In genomic region chr7:141700291-141700847, GRCh38 we compare ENCODE assay signal across 9 cellular contexts. TPM values are rescaled to one million over a fixed set of nuclear protein-coding genes. Genes with fewer than 3 reads are reported as not detected.
DNase-seq lines count a peak whose midpoint lies in the region; ATAC-seq and TF ChIP-seq lines count a peak whose summit lies in the region.
"Had no signal": no experiment of that assay in that cellular context is flagged by ENCODE, and none has a peak within 500 bp of the region (broad histone marks: within the 10 kb centered on the region; RNA-seq: fewer than 3 reads in every experiment).

No MANE protein-coding gene starts in this region.

- no peak overlapping the region for H3K4me3 ChIP-seq in lower leg skin (ENCODE audit: low read depth, poor library complexity, severe bottlenecking)

- intact Hi-C loops in activated CD4-positive, alpha-beta T cell treated with anti-CD3 and anti-CD28 coated beads for 36 hours (cut with DNase I, micrococcal nuclease) = no loop called here
- intact Hi-C loops in lower leg skin (cut with DNase I; ENCODE audit: low total_unique reads) = no loop called here

- no peaks in the 10 kb centered on the region for H3K27me3 Mint-ChIP-seq in activated CD4-positive, alpha-beta T cell treated with anti-CD3 and anti-CD28 coated beads for 36 hours
- H3K27me3 Mint-ChIP-seq in activated T-helper 17 cell treated with anti-CD3 and anti-CD28 coated beads, Interleukin-2, amount 50 U/mL, for 72 hours = peaks cover 3% of the 10 kb centered on the region

- no peak for TF ChIP-seq POLR2A in lower leg skin (IDR thresholded peaks at IDR 0.05)

- peak overlapping the region; percentile 76 for H3K27ac ChIP-seq in substantia nigra (ENCODE audit: low read depth, low read length, poor library complexity, severe bottlenecking)
- H3K27ac ChIP-seq: C4-2B had no signal

- CTCF ChIA-PET in activated CD4-positive, alpha-beta T cell treated with anti-CD3 and anti-CD28 coated beads for 36 hours (lab: Charles Lee) = interaction anchor here (0.5 to 4.3 kb wide), 5 partner anchors 9 to 927 kb away, joined by 3 to 34 read pairs (median 4); partner anchors contain the start of gene SSBP1

- no peaks in the 10 kb centered on the region for H3K9me3 Mint-ChIP-seq in activated CD4-positive, alpha-beta T cell treated with anti-CD3 and anti-CD28 coated beads for 36 hours (ENCODE audit: low read depth)
- H3K9me3 Mint-ChIP-seq in activated T-helper 17 cell treated with anti-CD3 and anti-CD28 coated beads, Interleukin-2, amount 50 U/mL, for 72 hours = no peaks in the 10 kb centered on the region

- no peak for TF ChIP-seq CTCF in lower leg skin (IDR thresholded peaks at IDR 0.05)

- no peak for ATAC-seq in activated CD4-positive, alpha-beta T cell treated with anti-CD3 and anti-CD28 coated beads for 36 hours
- ATAC-seq in activated T-helper 17 cell treated with anti-CD3 and anti-CD28 coated beads, Interleukin-2, amount 50 U/mL, for 72 hours (replicated peaks) = no peak

- no peaks in the 10 kb centered on the region for H3K36me3 Mint-ChIP-seq in activated CD4-positive, alpha-beta T cell treated with anti-CD3 and anti-CD28 coated beads for 36 hours (ENCODE audit: low read depth)
- peaks cover 19% of the 10 kb centered on the region for H3K36me3 Mint-ChIP-seq in activated T-helper 17 cell treated with anti-CD3 and anti-CD28 coated beads, Interleukin-2, amount 50 U/mL, for 72 hours (ENCODE audit: low read depth)

- H3K4me3 Mint-ChIP-seq in activated CD4-positive, alpha-beta T cell treated with anti-CD3 and anti-CD28 coated beads for 36 hours = peak overlapping the region; percentile 77
- peak overlapping the region; percentile 91 for H3K4me3 Mint-ChIP-seq in activated T-helper 17 cell treated with anti-CD3 and anti-CD28 coated beads, Interleukin-2, amount 50 U/mL, for 72 hours

- H3K4me1 Mint-ChIP-seq in activated CD4-positive, alpha-beta T cell treated with anti-CD3 and anti-CD28 coated beads for 36 hours = peaks cover 50% of the 10 kb centered on the region
- H3K4me1 Mint-ChIP-seq in activated T-helper 17 cell treated with anti-CD3 and anti-CD28 coated beads, Interleukin-2, amount 50 U/mL, for 72 hours = peaks cover 47% of the 10 kb centered on the region

- no peak for DNase-seq in activated CD4-positive, alpha-beta T cell treated with anti-CD3 and anti-CD28 coated beads for 36 hours
- no peak for DNase-seq in activated CD4-positive, alpha-beta T cell treated with anti-CD3 and anti-CD28 coated beads for 1 hour
- peak; percentile 9 for DNase-seq in kidney glomerular epithelial cell (lab: John Stamatoyannopoulos, UW)
- peak in 1 of 49 donors; percentile 17 for DNase-seq in substantia nigra (lab: John Stamatoyannopoulos, UW)
- no peak for DNase-seq in stimulated activated CD8-positive, alpha-beta memory T cell treated with anti-CD3 and anti-CD28 coated beads, Interleukin-4, amount 100 ng/mL, for 48 hours
- no peak for DNase-seq in GM19238 (ENCODE audit: insufficient read length, low spot score)
- no peak for DNase-seq in lower leg skin (ENCODE audit: low spot score in 2 of 2)

- WGBS in lower leg skin, 2 donors = 56 to 60% methylated on average over 5 of the region's 5 CpGs

- POLR2A ChIA-PET in activated CD4-positive, alpha-beta T cell treated with anti-CD3 and anti-CD28 coated beads for 36 hours (lab: Charles Lee) = no interaction called here

- H3K27ac Mint-ChIP-seq in activated CD4-positive, alpha-beta T cell treated with anti-CD3 and anti-CD28 coated beads for 36 hours = peak overlapping the region; percentile 74
- peak overlapping the region; percentile 73 for H3K27ac Mint-ChIP-seq in activated T-helper 17 cell treated with anti-CD3 and anti-CD28 coated beads, Interleukin-2, amount 50 U/mL, for 72 hours

RNA-seq across cellular contexts. Expression of gene DENND11, which starts 1.6 kb away (rescaled TPM):
- total RNA-seq in activated CD4-positive, alpha-beta T cell treated with anti-CD3 and anti-CD28 coated beads for 36 hours = 10 to 100 TPM; 21.2 to 27.6 TPM
- total RNA-seq in activated T-helper 17 cell treated with anti-CD3 and anti-CD28 coated beads, Interleukin-2, amount 50 U/mL, for 72 hours = 10 to 100 TPM; 19.5 to 36.1 TPM
- 10 to 100 TPM; 11.6 to 15.8 (median 14.6) TPM for total RNA-seq in lower leg skin

RNA-seq across cellular contexts. Expression of gene WEE2, which starts 7.8 kb away (rescaled TPM):
- total RNA-seq in activated CD4-positive, alpha-beta T cell treated with anti-CD3 and anti-CD28 coated beads for 36 hours = not detected
- total RNA-seq in activated T-helper 17 cell treated with anti-CD3 and anti-CD28 coated beads, Interleukin-2, amount 50 U/mL, for 72 hours = under 1 TPM in 1 of 2 donors, not detected in 1; 0.13 TPM
- total RNA-seq in lower leg skin = not detected

RNA-seq across cellular contexts. Expression of gene SSBP1, which starts 37.8 kb away (rescaled TPM):
- total RNA-seq in activated CD4-positive, alpha-beta T cell treated with anti-CD3 and anti-CD28 coated beads for 36 hours = 100 to 1,000 TPM; 183 to 245 TPM
- 100 to 1,000 TPM; 139 to 213 TPM for total RNA-seq in activated T-helper 17 cell treated with anti-CD3 and anti-CD28 coated beads, Interleukin-2, amount 50 U/mL, for 72 hours
- 100 to 1,000 TPM in 1 of 4 donors, 10 to 100 TPM in 3; 87.5 to 109 (median 90.8) TPM for total RNA-seq in lower leg skin
